Comparison of ENCODE assay signal across 18 cellular contexts in the genomic region with DNA sequence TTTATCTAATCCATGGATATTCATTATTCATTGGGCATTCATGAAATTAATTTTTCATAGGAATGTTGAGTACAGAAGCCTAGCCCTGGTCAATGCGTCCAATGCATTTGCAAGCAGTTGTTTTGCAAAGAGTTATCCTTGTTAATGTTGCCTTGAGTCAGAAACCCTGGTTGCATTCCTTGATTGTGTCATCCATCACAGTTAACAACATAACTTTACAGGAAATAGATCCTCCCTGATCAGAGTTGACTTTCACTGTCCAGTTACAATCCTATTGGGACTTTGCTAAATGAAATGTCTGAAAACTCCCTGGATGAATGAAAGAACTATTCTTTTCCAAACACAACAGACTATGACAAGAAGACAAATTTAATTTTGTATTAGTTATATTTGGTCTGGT.
"Had no signal": no experiment of that assay in that cellular context is flagged by ENCODE, and none has a peak within 500 bp of the region (broad histone marks: within the 10 kb centered on the region; RNA-seq: fewer than 3 reads in every experiment).

No MANE protein-coding gene starts in this region.

- H3K27me3 Mint-ChIP-seq: activated CD8-positive, alpha-beta memory T cell treated with anti-CD3 and anti-CD28 coated beads, Interleukin-2, amount 10 ng/mL, durations not matched to agents 7 days and 5 days; activated naive CD4-positive, alpha-beta T cell treated with anti-CD3 and anti-CD28 coated beads, Interleukin-2, amount 10 ng/mL, durations not matched to agents 7 days and 5 days; memory B cell; stimulated activated memory B cell treated with anti-CD40 and anti-IgM and Interleukin-4, amounts not matched to agents 10 μg/mL and 1 μg/mL and 100 μg/mL, for 72 hours; T-helper 17 cell had no signal

- H3K4me1 Mint-ChIP-seq: activated CD8-positive, alpha-beta memory T cell treated with anti-CD3 and anti-CD28 coated beads, Interleukin-2, amount 10 ng/mL, durations not matched to agents 7 days and 5 days; activated naive CD4-positive, alpha-beta T cell treated with anti-CD3 and anti-CD28 coated beads, Interleukin-2, amount 10 ng/mL, durations not matched to agents 7 days and 5 days; memory B cell; natural killer cell; stimulated activated memory B cell treated with anti-CD40 and anti-IgM and Interleukin-4, amounts not matched to agents 10 μg/mL and 1 μg/mL and 100 μg/mL, for 72 hours; T-helper 17 cell had no signal

- H3K4me3 Mint-ChIP-seq: activated CD8-positive, alpha-beta memory T cell treated with anti-CD3 and anti-CD28 coated beads, Interleukin-2, amount 10 ng/mL, durations not matched to agents 7 days and 5 days; activated naive CD4-positive, alpha-beta T cell treated with anti-CD3 and anti-CD28 coated beads, Interleukin-2, amount 10 ng/mL, durations not matched to agents 7 days and 5 days; memory B cell; natural killer cell; stimulated activated memory B cell treated with anti-CD40 and anti-IgM and Interleukin-4, amounts not matched to agents 10 μg/mL and 1 μg/mL and 100 μg/mL, for 72 hours; T-helper 17 cell had no signal

- ATAC-seq: activated CD8-positive, alpha-beta memory T cell treated with anti-CD3 and anti-CD28 coated beads, Interleukin-2, amount 10 ng/mL, durations not matched to agents 7 days and 5 days; natural killer cell; stimulated activated memory B cell treated with anti-CD40 and anti-IgM and Interleukin-4, amounts not matched to agents 10 μg/mL and 1 μg/mL and 100 μg/mL, for 72 hours; T-helper 17 cell had no signal

- H3K4me3 ChIP-seq: colonic mucosa, esophagus squamous epithelium, hepatocyte, left ventricle myocardium inferior, tibial artery, uterus had no signal

- H3K36me3 Mint-ChIP-seq: activated CD8-positive, alpha-beta memory T cell treated with anti-CD3 and anti-CD28 coated beads, Interleukin-2, amount 10 ng/mL, durations not matched to agents 7 days and 5 days; activated naive CD4-positive, alpha-beta T cell treated with anti-CD3 and anti-CD28 coated beads, Interleukin-2, amount 10 ng/mL, durations not matched to agents 7 days and 5 days; memory B cell; natural killer cell; stimulated activated memory B cell treated with anti-CD40 and anti-IgM and Interleukin-4, amounts not matched to agents 10 μg/mL and 1 μg/mL and 100 μg/mL, for 72 hours had no signal

- H3K9me3 Mint-ChIP-seq: memory B cell; stimulated activated memory B cell treated with anti-CD40 and anti-IgM and Interleukin-4, amounts not matched to agents 10 μg/mL and 1 μg/mL and 100 μg/mL, for 72 hours had no signal

- DNase-seq: activated CD4-positive, alpha-beta T cell treated with anti-CD3 and anti-CD28 coated beads, Interleukin-2, amount 50 U/mL, for 48 hours; activated CD8-positive, alpha-beta memory T cell treated with anti-CD3 and anti-CD28 coated beads, Interleukin-2, amount 10 ng/mL, durations not matched to agents 7 days and 5 days; activated naive CD4-positive, alpha-beta T cell treated with anti-CD3 and anti-CD28 coated beads, Interleukin-2, amount 10 ng/mL, durations not matched to agents 7 days and 5 days; activated T-cell treated with anti-CD3 and anti-CD28 coated beads, Interleukin-2, amount 50 U/mL, for 1 hour; caudate nucleus; colonic mucosa; esophagus squamous epithelium; left ventricle myocardium inferior; natural killer cell; nucleus accumbens; T-helper 17 cell; tibial artery; uterus; WERI-Rb-1 had no signal

- H3K27ac Mint-ChIP-seq: activated CD8-positive, alpha-beta memory T cell treated with anti-CD3 and anti-CD28 coated beads, Interleukin-2, amount 10 ng/mL, durations not matched to agents 7 days and 5 days; activated naive CD4-positive, alpha-beta T cell treated with anti-CD3 and anti-CD28 coated beads, Interleukin-2, amount 10 ng/mL, durations not matched to agents 7 days and 5 days; activated T-helper 2 cell treated with anti-CD3 and anti-CD28 coated beads, Interferon-gamma antibody, Interleukin-2, Interleukin-4, amounts not matched to agents 10 μg/mL and 5 μg/mL and 100 μg/mL, durations not matched to agents 14 hours and 24 hours and 36 hours; memory B cell; natural killer cell; stimulated activated memory B cell treated with anti-CD40 and anti-IgM and Interleukin-4, amounts not matched to agents 10 μg/mL and 1 μg/mL and 100 μg/mL, for 72 hours; T-helper 17 cell had no signal
